1 cellular context compared by ENCODE assay signal in the genomic region with DNA sequence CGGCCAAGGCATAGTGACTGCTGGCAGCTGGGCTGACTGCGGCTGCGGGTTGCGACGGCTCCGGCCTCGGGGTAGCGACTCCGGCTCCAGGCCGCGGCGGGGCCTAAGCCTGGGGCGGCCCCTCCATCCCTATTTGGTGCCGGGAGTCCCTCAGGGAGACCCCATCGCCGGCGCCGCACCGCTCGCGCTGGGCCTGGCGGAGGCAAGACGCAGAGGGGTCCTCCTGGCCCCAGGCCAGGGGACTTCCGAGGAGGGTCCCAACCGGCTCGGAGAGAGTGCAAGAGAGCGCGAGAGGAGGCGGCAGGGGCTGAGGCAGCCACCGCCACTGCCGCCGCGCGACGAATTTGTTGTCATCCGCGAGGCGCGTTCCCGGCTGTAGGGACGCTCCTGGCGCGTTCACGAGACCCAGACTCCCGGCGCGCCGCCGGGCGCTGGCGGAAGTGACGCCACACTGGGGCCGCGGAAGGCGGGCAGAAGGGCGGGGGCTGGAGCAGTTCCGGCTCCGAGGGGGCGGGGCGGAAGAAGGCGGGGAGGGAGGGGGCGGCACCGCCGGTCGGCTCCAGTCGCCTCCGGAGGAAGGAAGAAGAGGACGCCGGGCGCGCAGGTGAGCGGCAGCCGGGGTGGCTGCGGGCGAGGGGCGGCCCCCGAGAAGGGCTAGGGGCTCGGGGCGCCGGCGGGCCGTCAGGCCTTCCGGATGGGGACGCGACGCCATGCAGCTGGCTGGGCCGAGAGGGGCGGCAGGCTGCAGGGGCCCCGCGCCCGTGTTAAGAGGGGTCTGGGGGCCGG.
TF ChIP-seq lines count a peak whose summit lies in the region.

A gene with protein sequence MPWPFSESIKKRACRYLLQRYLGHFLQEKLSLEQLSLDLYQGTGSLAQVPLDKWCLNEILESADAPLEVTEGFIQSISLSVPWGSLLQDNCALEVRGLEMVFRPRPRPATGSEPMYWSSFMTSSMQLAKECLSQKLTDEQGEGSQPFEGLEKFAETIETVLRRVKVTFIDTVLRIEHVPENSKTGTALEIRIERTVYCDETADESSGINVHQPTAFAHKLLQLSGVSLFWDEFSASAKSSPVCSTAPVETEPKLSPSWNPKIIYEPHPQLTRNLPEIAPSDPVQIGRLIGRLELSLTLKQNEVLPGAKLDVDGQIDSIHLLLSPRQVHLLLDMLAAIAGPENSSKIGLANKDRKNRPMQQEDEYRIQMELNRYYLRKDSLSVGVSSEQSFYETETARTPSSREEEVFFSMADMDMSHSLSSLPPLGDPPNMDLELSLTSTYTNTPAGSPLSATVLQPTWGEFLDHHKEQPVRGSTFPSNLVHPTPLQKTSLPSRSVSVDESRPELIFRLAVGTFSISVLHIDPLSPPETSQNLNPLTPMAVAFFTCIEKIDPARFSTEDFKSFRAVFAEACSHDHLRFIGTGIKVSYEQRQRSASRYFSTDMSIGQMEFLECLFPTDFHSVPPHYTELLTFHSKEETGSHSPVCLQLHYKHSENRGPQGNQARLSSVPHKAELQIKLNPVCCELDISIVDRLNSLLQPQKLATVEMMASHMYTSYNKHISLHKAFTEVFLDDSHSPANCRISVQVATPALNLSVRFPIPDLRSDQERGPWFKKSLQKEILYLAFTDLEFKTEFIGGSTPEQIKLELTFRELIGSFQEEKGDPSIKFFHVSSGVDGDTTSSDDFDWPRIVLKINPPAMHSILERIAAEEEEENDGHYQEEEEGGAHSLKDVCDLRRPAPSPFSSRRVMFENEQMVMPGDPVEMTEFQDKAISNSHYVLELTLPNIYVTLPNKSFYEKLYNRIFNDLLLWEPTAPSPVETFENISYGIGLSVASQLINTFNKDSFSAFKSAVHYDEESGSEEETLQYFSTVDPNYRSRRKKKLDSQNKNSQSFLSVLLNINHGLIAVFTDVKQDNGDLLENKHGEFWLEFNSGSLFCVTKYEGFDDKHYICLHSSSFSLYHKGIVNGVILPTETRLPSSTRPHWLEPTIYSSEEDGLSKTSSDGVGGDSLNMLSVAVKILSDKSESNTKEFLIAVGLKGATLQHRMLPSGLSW (N-terminal part only) (minus strand): TSS at position 377 of the 786 bp plus-strand sequence. CDS start 365 bp downstream, at position 12.
A gene with protein sequence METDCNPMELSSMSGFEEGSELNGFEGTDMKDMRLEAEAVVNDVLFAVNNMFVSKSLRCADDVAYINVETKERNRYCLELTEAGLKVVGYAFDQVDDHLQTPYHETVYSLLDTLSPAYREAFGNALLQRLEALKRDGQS (plus strand): TSS at position 562 of the 786 bp plus-strand sequence. CDS start 18,722 bp downstream, outside the sequence.

TF ChIP-seq in H1, 55 proteins besides CTCF, POLR2A, EP300 and RAD21:
- TF ChIP-seq SIN3A (conservative IDR thresholded peaks at IDR 0.05 in 1 of 2, IDR thresholded peaks at IDR 0.05 in 1 of 2; ENCODE audit: low read depth in 1 of 2, low read length in 2 of 2): 0 out of 4 replicates have a peak, but pooled peaks of 1 of the 2 experiments have one; percentile 27
- peak; percentile 80 for TF ChIP-seq TAF1 (IDR thresholded peaks at IDR 0.05; ENCODE audit: low read depth, low read length)
- TF ChIP-seq CTBP2 (IDR thresholded peaks at IDR 0.05; ENCODE audit: borderline replicate concordance, insufficient read depth, insufficient read length, low read length): peak; percentile 12
- no peak for TF ChIP-seq ZNF274 (IDR thresholded peaks at IDR 0.05; ENCODE audit: borderline replicate concordance, extremely low read depth, low read length)
- TF ChIP-seq, protein P1, sequence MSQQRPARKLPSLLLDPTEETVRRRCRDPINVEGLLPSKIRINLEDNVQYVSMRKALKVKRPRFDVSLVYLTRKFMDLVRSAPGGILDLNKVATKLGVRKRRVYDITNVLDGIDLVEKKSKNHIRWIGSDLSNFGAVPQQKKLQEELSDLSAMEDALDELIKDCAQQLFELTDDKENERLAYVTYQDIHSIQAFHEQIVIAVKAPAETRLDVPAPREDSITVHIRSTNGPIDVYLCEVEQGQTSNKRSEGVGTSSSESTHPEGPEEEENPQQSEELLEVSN (IDR thresholded peaks at IDR 0.05): no peak
- TF ChIP-seq, protein P2, sequence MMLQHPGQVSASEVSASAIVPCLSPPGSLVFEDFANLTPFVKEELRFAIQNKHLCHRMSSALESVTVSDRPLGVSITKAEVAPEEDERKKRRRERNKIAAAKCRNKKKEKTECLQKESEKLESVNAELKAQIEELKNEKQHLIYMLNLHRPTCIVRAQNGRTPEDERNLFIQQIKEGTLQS (IDR thresholded peaks at IDR 0.05; ENCODE audit: insufficient read depth, low read depth, low read length): 0 out of 2 replicates have a peak, but pooled peaks have one; percentile 40
- no peak for TF ChIP-seq HDAC2 (IDR thresholded peaks at IDR 0.05; ENCODE audit: borderline replicate concordance in 1 of 2, low read depth in 2 of 2, low read length in 2 of 2)
- TF ChIP-seq, protein P3, sequence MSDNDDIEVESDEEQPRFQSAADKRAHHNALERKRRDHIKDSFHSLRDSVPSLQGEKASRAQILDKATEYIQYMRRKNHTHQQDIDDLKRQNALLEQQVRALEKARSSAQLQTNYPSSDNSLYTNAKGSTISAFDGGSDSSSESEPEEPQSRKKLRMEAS (IDR thresholded peaks at IDR 0.05): peak; percentile 40; the same call in 1 of the 2 replicates
- TF ChIP-seq POLR2AphosphoS5 (IDR thresholded peaks at IDR 0.05; ENCODE audit: low read depth, low read length): peak; percentile 61
- peak; percentile 92 for TF ChIP-seq CREB1 (IDR thresholded peaks at IDR 0.05)
- no peak for TF ChIP-seq CBX5 (IDR thresholded peaks at IDR 0.05; ENCODE audit: low read depth, low read length)
- TF ChIP-seq, protein P4, sequence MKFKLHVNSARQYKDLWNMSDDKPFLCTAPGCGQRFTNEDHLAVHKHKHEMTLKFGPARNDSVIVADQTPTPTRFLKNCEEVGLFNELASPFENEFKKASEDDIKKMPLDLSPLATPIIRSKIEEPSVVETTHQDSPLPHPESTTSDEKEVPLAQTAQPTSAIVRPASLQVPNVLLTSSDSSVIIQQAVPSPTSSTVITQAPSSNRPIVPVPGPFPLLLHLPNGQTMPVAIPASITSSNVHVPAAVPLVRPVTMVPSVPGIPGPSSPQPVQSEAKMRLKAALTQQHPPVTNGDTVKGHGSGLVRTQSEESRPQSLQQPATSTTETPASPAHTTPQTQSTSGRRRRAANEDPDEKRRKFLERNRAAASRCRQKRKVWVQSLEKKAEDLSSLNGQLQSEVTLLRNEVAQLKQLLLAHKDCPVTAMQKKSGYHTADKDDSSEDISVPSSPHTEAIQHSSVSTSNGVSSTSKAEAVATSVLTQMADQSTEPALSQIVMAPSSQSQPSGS (IDR thresholded peaks at IDR 0.05; ENCODE audit: low read length): no peak
- peak; percentile 99 for TF ChIP-seq ASH2L (IDR thresholded peaks at IDR 0.05; ENCODE audit: low read length)
- TF ChIP-seq RXRA (IDR thresholded peaks at IDR 0.05; ENCODE audit: insufficient read depth, low read depth, low read length): no peak
- TF ChIP-seq KDM1A (IDR thresholded peaks at IDR 0.05; ENCODE audit: borderline replicate concordance, low read length): no peak
- no peak for TF ChIP-seq BACH1 (IDR thresholded peaks at IDR 0.05; ENCODE audit: low read length)
- no peak for TF ChIP-seq MAFK (IDR thresholded peaks at IDR 0.05; ENCODE audit: low read depth, low read length)
- no peak for TF ChIP-seq SP2 (IDR thresholded peaks at IDR 0.05; ENCODE audit: low read length)
- 0 out of 2 replicates have a peak, but pooled peaks have one; percentile 34 for TF ChIP-seq TBP (IDR thresholded peaks at IDR 0.05; ENCODE audit: low read depth, low read length)
- TF ChIP-seq PHF8 (conservative IDR thresholded peaks at IDR 0.05; ENCODE audit: low read depth, low read length): peak; percentile 71
- TF ChIP-seq KDM4A (IDR thresholded peaks at IDR 0.05; ENCODE audit: low read depth, low read length, severe bottlenecking): peak; percentile 89
- TF ChIP-seq HDAC6 (IDR thresholded peaks at IDR 0.05; ENCODE audit: low read depth, low read length): no peak
- no peak for TF ChIP-seq KDM5A (IDR thresholded peaks at IDR 0.05; ENCODE audit: low read length)
- no peak for TF ChIP-seq SAP30 (IDR thresholded peaks at IDR 0.05; ENCODE audit: insufficient read depth, insufficient replicate concordance, low read length)
- TF ChIP-seq CEBPB (IDR thresholded peaks at IDR 0.05; ENCODE audit: low read depth, low read length): no peak
- peak; percentile 69 for TF ChIP-seq TAF7 (optimal IDR thresholded peaks at IDR 0.05; ENCODE audit: borderline replicate concordance, low read depth, low read length)
- TF ChIP-seq RBBP5 (IDR thresholded peaks at IDR 0.05; ENCODE audit: borderline replicate concordance, low read depth, low read length): peak; percentile 94; the same call in 1 of the 2 replicates
- no peak for TF ChIP-seq SUZ12 (IDR thresholded peaks at IDR 0.05; ENCODE audit: low read length)
- peak; percentile 84; the same call in 1 of the 2 replicates for TF ChIP-seq GABPA (IDR thresholded peaks at IDR 0.05; ENCODE audit: borderline replicate concordance, insufficient read depth, low read length)
- TF ChIP-seq RNF2 (IDR thresholded peaks at IDR 0.05; ENCODE audit: borderline replicate concordance, low read depth, low read length, missing control alignments, poor library complexity, severe bottlenecking): no peak
- TF ChIP-seq JUN (IDR thresholded peaks at IDR 0.05; ENCODE audit: low read depth, low read length): no peak
- no peak for TF ChIP-seq POU5F1 (IDR thresholded peaks at IDR 0.05; ENCODE audit: low read depth, low read length)
- TF ChIP-seq CBX8 (IDR thresholded peaks at IDR 0.05; ENCODE audit: borderline replicate concordance, low read depth, low read length): no peak
